In genomic region chr4:27006646-27007045, GRCh38 we compare ENCODE assay signal across 21 cellular contexts.
DNase-seq lines count a peak whose midpoint lies in the region; ATAC-seq, FAIRE-seq and TF ChIP-seq lines count a peak whose summit lies in the region.
"Had no signal": no experiment of that assay in that cellular context is flagged by ENCODE, and none has a peak within 500 bp of the region (broad histone marks: within the 10 kb centered on the region; RNA-seq: fewer than 3 reads in every experiment).

No MANE protein-coding gene starts in this region.

- H4K20me1 ChIP-seq in GM12878 (ENCODE audit: control insufficient read depth, insufficient read depth), result no peaks in the 10 kb centered on the region

- no peak for TF ChIP-seq CTCF in GM06990 (IDR thresholded peaks at IDR 0.05; ENCODE audit: insufficient read depth, low read length, poor library complexity, severe bottlenecking)
- TF ChIP-seq CTCF in GM12878 (IDR thresholded peaks at IDR 0.05 in 2 of 3, conservative IDR thresholded peaks at IDR 0.05 in 1 of 3; ENCODE audit: control insufficient read depth in 2 of 3, extremely low read depth in 1 of 3, insufficient read depth in 1 of 3, low read depth in 3 of 3, low read length in 3 of 3), result no peak
- no peak for TF ChIP-seq CTCF in sigmoid colon (IDR thresholded peaks at IDR 0.05)

- POLR2A ChIA-PET in GM12878 (lab: Charles Lee), result no interaction called here

- H3K9ac ChIP-seq in GM12878 (ENCODE audit: control insufficient read depth, insufficient read depth, low read length), result no peak overlapping the region
- H3K9ac ChIP-seq: BLaER1 treated with 17β-estradiol and CSF1 and Interleukin-3, amounts not matched to agents 10 nM and 100 nM; KMS-11 had no signal

- H3K27ac ChIP-seq in GM12878 (ENCODE audit: control insufficient read depth, insufficient read depth), result no peak overlapping the region
- H3K27ac ChIP-seq in sigmoid colon, result peak overlapping the region; percentile 31 to 51 (median 37)
- H3K27ac ChIP-seq: adrenal gland; BLaER1 treated with 17β-estradiol and CSF1 and Interleukin-3, amounts not matched to agents 10 nM and 100 nM; KMS-11 had no signal

- H3K36me3 ChIP-seq in GM06990 (ENCODE audit: control insufficient read depth, insufficient read depth, low read length) (no peaks in the 10 kb centered on the region), GM12878 (ENCODE audit: control insufficient read depth in 2 of 2, insufficient read depth in 2 of 2, low read length in 1 of 2) (peaks cover 0 to 2% of the 10 kb centered on the region in 2 experiments; a peak in 1 of 4 replicates), sigmoid colon (no peaks in the 10 kb centered on the region)
- H3K36me3 ChIP-seq: adrenal gland, thyroid gland had no signal

- WGBS in GM12878 (ENCODE audit: insufficient coverage, insufficient replicate concordance, low lambda C conversion rate, missing lambda C conversion rate), result 0% methylated on average over 2 of the region's 2 CpGs
- WGBS in sigmoid colon, 2 donors, result 29% methylated on average over 2 of the region's 2 CpGs

- H3K27me3 ChIP-seq in GM06990 (replicated peaks; ENCODE audit: control insufficient read depth, insufficient read depth, low read length) (no peaks in the 10 kb centered on the region), GM12878 (replicated peaks in 1 of 2; ENCODE audit: control insufficient read depth in 2 of 2, insufficient read depth in 2 of 2, low read length in 1 of 2) (no peaks in the 10 kb centered on the region), sigmoid colon (no peaks in the 10 kb centered on the region)
- H3K27me3 ChIP-seq: adrenal gland; BLaER1 treated with 17β-estradiol and CSF1 and Interleukin-3, amounts not matched to agents 10 nM and 100 nM; thyroid gland had no signal

- H3K4me2 ChIP-seq in GM12878 (ENCODE audit: control insufficient read depth, insufficient read depth), result no peak overlapping the region
- H3K4me2 ChIP-seq: BLaER1 treated with 17β-estradiol and CSF1 and Interleukin-3, amounts not matched to agents 10 nM and 100 nM; KMS-11 had no signal

- DNase-seq in GM06990 (ENCODE audit: extremely low read depth, insufficient read length) (peak; percentile 28), GM12878 (ENCODE audit: low read depth, low spot score) (no peak), sigmoid colon (no peak), urothelium cell line (ENCODE audit: low spot score) (no peak)
- DNase-seq: adrenal gland; caudate nucleus; NCI-H1417; occipital lobe; SHP77; stimulated activated CD4-positive, alpha-beta T cell treated with anti-CD3 and anti-CD28 coated beads, Interleukin-4, amount 100 ng/mL, for 24 hours; stimulated activated CD8-positive, alpha-beta memory T cell treated with anti-CD3 and anti-CD28 coated beads, Interleukin-4, amount 100 ng/mL, for 48 hours; T-helper 2 cell; thyroid gland had no signal

- H2AFZ ChIP-seq in GM12878 (ENCODE audit: control insufficient read depth, low read depth, low read length), result no peak overlapping the region

- no peaks in the 10 kb centered on the region for H3K79me2 ChIP-seq in GM12878 (ENCODE audit: control insufficient read depth, insufficient read depth, low read length)

- no peak overlapping the region for H3K4me3 ChIP-seq in GM06990 (replicated peaks; ENCODE audit: low read depth, low read length)
- no peak overlapping the region for H3K4me3 ChIP-seq in GM12878
- H3K4me3 ChIP-seq in sigmoid colon, result peak overlapping the region in 1 of 4 donors; percentile 8
- H3K4me3 ChIP-seq: adrenal gland; BLaER1 treated with 17β-estradiol and CSF1 and Interleukin-3, amounts not matched to agents 10 nM and 100 nM; thyroid gland had no signal

- FAIRE-seq in GM12878 (lab: Jason Lieb, UNC) (no peak), urothelium cell line (lab: Jason Lieb, UNC) (no peak)
- FAIRE-seq: keratinocyte had no signal

- intact Hi-C loops in GM12878 (cut with micrococcal nuclease; ENCODE audit: unreplicated experiment), result no loop called here
- intact Hi-C loops in sigmoid colon (cut with DNase I), result loop anchor here (2.0 to 10.0 kb wide), 6 partner anchors 146 to 979 kb away; partner anchors contain the start of genes RBPJ and STIM2

- no peak for TF ChIP-seq RAD21 in GM12878 (IDR thresholded peaks at IDR 0.05; ENCODE audit: insufficient read depth, low read depth, low read length)

- RAD21 ChIA-PET in GM12878 (lab: Charles Lee; ENCODE audit: unreplicated experiment), result interaction anchor here (0.8 to 4.3 kb wide), 9 partner anchors 13 to 596 kb away, joined by 3 to 21 read pairs (median 4); partner anchors contain the start of gene STIM2

- TF ChIP-seq EP300 in GM12878 (IDR thresholded peaks at IDR 0.05; ENCODE audit: borderline replicate concordance in 1 of 2, control insufficient read depth in 1 of 2, low read depth in 2 of 2, low read length in 2 of 2) (no peak), sigmoid colon (IDR thresholded peaks at IDR 0.05) (no peak)

- TF ChIP-seq POLR2A in GM12878 (IDR thresholded peaks at IDR 0.05; ENCODE audit: low read depth, low read length), result no peak
- TF ChIP-seq POLR2A in sigmoid colon (IDR thresholded peaks at IDR 0.05), result no peak

- H3K9me3 ChIP-seq in GM12878 (replicated peaks; ENCODE audit: control insufficient read depth, insufficient read depth, low read length), result no peaks in the 10 kb centered on the region
- H3K9me3 ChIP-seq in sigmoid colon, result no peaks in the 10 kb centered on the region
- H3K9me3 ChIP-seq: adrenal gland; BLaER1 treated with 17β-estradiol and CSF1 and Interleukin-3, amounts not matched to agents 10 nM and 100 nM; thyroid gland had no signal

- ATAC-seq in HG03025 (IDR thresholded peaks at IDR 0.05; ENCODE audit: low FRiP score, unreplicated experiment) (peak; percentile 61), GM12878 (no peak), GM18519 (IDR thresholded peaks at IDR 0.05; ENCODE audit: low FRiP score, unreplicated experiment) (no peak), GM19035 (IDR thresholded peaks at IDR 0.05; ENCODE audit: unreplicated experiment) (no peak)
- ATAC-seq: activated CD4-positive, CD25-positive, alpha-beta regulatory T cell treated with anti-CD3 and anti-CD28 coated beads, Interleukin-2, amount 50 U/mL, for 24 hours; sciatic nerve had no signal

- in situ Hi-C loops in GM12878 (cut with MboI), result loop anchor here (5.0 kb wide), 1 partner anchor 549 kb away; no protein-coding TSS in a partner anchor

- no TSS peak for BruUV-seq in GM12878 (replicated peaks; lab: Mats Ljungman, UMichigan)

- SMC1A ChIA-PET in GM12878 (lab: Charles Lee; ENCODE audit: uncharacterized antibody, unreplicated experiment), result interaction anchor here (0.8 to 6.3 kb wide), 12 partner anchors 13 to 548 kb away, joined by 3 to 36 read pairs (median 4); partner anchors contain the start of gene STIM2

- H3K4me1 ChIP-seq in GM12878 (ENCODE audit: control insufficient read depth, insufficient read depth, low read length) (peaks cover 6% of the 10 kb centered on the region; the same call in 1 of the 2 replicates), sigmoid colon (peaks cover 0 to 76% (median 33%) of the 10 kb centered on the region in 4 donors)

- CTCF ChIA-PET in GM12878 (lab: Yijun Ruan, JAX), result interaction anchor here (0.5 to 6.8 kb wide), 11 partner anchors 28 to 945 kb away, joined by 3 to 78 read pairs (median 3); no protein-coding TSS in a partner anchor

TF ChIP-seq in GM12878, 131 proteins besides CTCF, POLR2A, EP300 and RAD21:
- no peak for TF ChIP-seq ZNF622 (IDR thresholded peaks at IDR 0.05)
- no peak for TF ChIP-seq NR2F1 (conservative IDR thresholded peaks at IDR 0.05)
- TF ChIP-seq ATF2 (IDR thresholded peaks at IDR 0.05; ENCODE audit: low read length), result peak; percentile 42; the same call in 1 of the 2 replicates
